ENCODE assay signal across 1 cellular context in the genomic region with DNA sequence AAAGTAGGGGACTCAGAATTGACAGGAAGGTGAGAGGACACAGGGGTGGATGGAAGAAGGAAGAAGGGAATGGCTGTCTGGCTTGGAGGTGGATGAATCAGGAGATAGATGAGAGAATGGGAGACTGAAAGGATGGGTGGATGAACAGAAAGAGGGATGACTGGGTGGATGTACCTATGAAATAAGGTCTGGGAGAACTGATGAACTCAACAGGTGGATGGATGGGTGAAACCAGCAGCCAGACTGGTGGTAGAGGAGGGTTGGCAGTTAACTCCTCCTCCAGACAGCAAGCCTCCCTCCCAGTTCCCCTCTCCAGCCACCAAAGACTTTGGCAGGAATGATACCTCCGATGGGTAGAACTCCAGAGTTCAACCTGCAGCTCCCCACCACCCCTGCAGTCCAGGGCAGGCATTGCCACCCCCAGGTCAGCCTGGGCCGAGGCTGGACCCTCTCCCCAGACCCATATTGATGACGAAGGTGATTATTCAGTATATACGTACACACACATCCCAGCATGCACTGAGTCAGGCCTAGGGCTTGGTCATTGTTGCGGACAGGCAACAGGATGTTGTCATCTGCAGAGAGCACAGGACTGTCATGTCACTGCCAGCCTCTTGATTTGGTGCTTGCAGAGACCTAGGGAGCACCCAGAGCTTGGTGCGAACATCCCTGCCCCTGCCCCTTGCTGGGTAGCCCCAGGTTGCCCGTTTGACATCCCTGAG.
TF ChIP-seq lines count a peak whose summit lies in the region.

No MANE protein-coding gene starts in this region.

TF ChIP-seq in HepG2, 621 proteins besides CTCF, POLR2A, EP300 and RAD21 (continued from another document):
- TF ChIP-seq, protein P1, sequence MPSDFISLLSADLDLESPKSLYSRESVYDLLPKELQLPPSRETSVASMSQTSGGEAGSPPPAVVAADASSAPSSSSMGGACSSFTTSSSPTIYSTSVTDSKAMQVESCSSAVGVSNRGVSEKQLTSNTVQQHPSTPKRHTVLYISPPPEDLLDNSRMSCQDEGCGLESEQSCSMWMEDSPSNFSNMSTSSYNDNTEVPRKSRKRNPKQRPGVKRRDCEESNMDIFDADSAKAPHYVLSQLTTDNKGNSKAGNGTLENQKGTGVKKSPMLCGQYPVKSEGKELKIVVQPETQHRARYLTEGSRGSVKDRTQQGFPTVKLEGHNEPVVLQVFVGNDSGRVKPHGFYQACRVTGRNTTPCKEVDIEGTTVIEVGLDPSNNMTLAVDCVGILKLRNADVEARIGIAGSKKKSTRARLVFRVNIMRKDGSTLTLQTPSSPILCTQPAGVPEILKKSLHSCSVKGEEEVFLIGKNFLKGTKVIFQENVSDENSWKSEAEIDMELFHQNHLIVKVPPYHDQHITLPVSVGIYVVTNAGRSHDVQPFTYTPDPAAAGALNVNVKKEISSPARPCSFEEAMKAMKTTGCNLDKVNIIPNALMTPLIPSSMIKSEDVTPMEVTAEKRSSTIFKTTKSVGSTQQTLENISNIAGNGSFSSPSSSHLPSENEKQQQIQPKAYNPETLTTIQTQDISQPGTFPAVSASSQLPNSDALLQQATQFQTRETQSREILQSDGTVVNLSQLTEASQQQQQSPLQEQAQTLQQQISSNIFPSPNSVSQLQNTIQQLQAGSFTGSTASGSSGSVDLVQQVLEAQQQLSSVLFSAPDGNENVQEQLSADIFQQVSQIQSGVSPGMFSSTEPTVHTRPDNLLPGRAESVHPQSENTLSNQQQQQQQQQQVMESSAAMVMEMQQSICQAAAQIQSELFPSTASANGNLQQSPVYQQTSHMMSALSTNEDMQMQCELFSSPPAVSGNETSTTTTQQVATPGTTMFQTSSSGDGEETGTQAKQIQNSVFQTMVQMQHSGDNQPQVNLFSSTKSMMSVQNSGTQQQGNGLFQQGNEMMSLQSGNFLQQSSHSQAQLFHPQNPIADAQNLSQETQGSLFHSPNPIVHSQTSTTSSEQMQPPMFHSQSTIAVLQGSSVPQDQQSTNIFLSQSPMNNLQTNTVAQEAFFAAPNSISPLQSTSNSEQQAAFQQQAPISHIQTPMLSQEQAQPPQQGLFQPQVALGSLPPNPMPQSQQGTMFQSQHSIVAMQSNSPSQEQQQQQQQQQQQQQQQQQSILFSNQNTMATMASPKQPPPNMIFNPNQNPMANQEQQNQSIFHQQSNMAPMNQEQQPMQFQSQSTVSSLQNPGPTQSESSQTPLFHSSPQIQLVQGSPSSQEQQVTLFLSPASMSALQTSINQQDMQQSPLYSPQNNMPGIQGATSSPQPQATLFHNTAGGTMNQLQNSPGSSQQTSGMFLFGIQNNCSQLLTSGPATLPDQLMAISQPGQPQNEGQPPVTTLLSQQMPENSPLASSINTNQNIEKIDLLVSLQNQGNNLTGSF (CRISPR knock-in tag; IDR thresholded peaks at IDR 0.05), result no peak
- no peak for TF ChIP-seq ELF4 (CRISPR knock-in tag; IDR thresholded peaks at IDR 0.05; ENCODE audit: borderline replicate concordance)
